33 cellular contexts compared by ENCODE assay signal in the genomic region with DNA sequence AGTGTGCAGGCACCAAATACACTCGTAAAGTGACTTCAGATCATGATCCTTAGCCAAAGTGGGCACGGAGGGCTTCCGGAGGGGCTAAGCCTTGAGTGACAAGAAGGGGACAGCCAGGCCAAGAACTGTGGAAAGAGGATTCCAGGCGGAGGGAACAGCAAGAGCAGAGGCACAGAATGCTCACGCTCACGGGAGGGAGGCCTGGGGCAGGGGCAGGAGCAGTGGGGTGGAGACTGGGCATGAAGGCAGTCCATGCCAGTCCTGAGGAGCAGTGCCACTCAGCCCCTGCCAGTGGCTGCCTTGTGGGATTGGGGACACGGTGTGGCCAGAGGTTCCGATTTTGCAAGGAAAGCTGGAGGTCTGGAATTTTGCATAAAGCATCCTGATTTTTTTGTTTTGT. TPM values are rescaled to one million over a fixed set of nuclear protein-coding genes. Genes with fewer than 3 reads are reported as not detected.
"Had no signal": no experiment of that assay in that cellular context is flagged by ENCODE, and none has a peak within 500 bp of the region (broad histone marks: within the 10 kb centered on the region; RNA-seq: fewer than 3 reads in every experiment).

No MANE protein-coding gene starts in this region.

- H3K27ac Mint-ChIP-seq: dendritic cell treated with granulocyte-macrophage colony-stimulating factor and Interleukin-4, amounts not matched to agents 40 ng/mL and 50 ng/mL, for 4 days; endodermal cell; immature natural killer cell; natural killer cell; neural progenitor cell had no signal

- H3K36me3 Mint-ChIP-seq: natural killer cell, neural progenitor cell had no signal

- DNase-seq: colonic mucosa; effector CD8-positive, alpha-beta T cell; foreskin keratinocyte; hypothalamus; immature natural killer cell; islet precursor cell; left ventricle myocardium superior; lower lobe of right lung; natural killer cell; nucleus accumbens; stimulated activated CD4-positive, alpha-beta T cell treated with anti-CD3 and anti-CD28 coated beads, Interleukin-12 subunit alpha, Interleukin-12 subunit beta, amount 100 ng/mL, for 4 hours; stimulated activated CD4-positive, alpha-beta T cell treated with anti-CD3 and anti-CD28 coated beads, Interleukin-1b, Interleukin-23, amount 100 ng/mL, for 48 hours; stimulated activated CD4-positive, alpha-beta T cell treated with anti-CD3 and anti-CD28 coated beads, Interleukin-4, amount 100 ng/mL, for 1 hour; stimulated activated CD8-positive, alpha-beta memory T cell treated with anti-CD3 and anti-CD28 coated beads, Interleukin-4, amount 100 ng/mL, for 48 hours; stimulated activated naive CD4-positive, alpha-beta T cell treated with Interleukin-2 at 50 U/mL for 16 hours; stomach; tibial artery; upper lobe of right lung; uterus had no signal

- H3K27me3 ChIP-seq: uterus had no signal

- H2AFZ ChIP-seq: neural progenitor cell had no signal

- H3K4me2 ChIP-seq: neural progenitor cell, smooth muscle cell had no signal

- H3K4me3 ChIP-seq: colonic mucosa, lower lobe of right lung, neural progenitor cell, smooth muscle cell, stomach, tibial artery, upper lobe of right lung, uterus had no signal

- H3K4me1 ChIP-seq: foreskin keratinocyte had no signal

- ATAC-seq: esophagus mucosa, foreskin keratinocyte, left ventricle myocardium superior, lower lobe of right lung, natural killer cell, sciatic nerve, upper lobe of right lung had no signal

- H3K36me3 ChIP-seq: colonic mucosa, lower lobe of right lung, neural progenitor cell, stomach, tibial artery, upper lobe of right lung, uterus had no signal

- H3K9me3 ChIP-seq: colonic mucosa, lower lobe of right lung, stomach, tibial artery, upper lobe of right lung, uterus had no signal

- H3K4me3 Mint-ChIP-seq: central memory CD8-positive, alpha-beta T cell; dendritic cell treated with granulocyte-macrophage colony-stimulating factor and Interleukin-4, amounts not matched to agents 40 ng/mL and 50 ng/mL, for 4 days; natural killer cell had no signal

- H3K27ac ChIP-seq: colonic mucosa, epithelial cell of prostate, foreskin keratinocyte, lower lobe of right lung, neural progenitor cell, stomach, tibial artery, upper lobe of right lung, uterus had no signal

- H3K9ac ChIP-seq: neural progenitor cell had no signal

- H3K9me3 Mint-ChIP-seq: central memory CD8-positive, alpha-beta T cell; dendritic cell treated with granulocyte-macrophage colony-stimulating factor and Interleukin-4, amounts not matched to agents 40 ng/mL and 50 ng/mL, for 4 days; endodermal cell; immature natural killer cell; natural killer cell; neural progenitor cell had no signal

RNA-seq across cellular contexts. Expression of gene DNAJB8, which starts 36.0 kb away (rescaled TPM):
- total RNA-seq: chondrocyte, colonic mucosa, endodermal cell, esophagus mucosa, foreskin keratinocyte, left ventricle myocardium superior, lower lobe of right lung, mesenteric fat pad, mononuclear cell, natural killer cell, osteocyte, sciatic nerve, smooth muscle cell, stomach, subcutaneous adipose tissue, temporal lobe, upper lobe of right lung, uterus had no signal
- polyA plus RNA-seq: foreskin keratinocyte, immature natural killer cell, smooth muscle cell, stomach had no signal
